ENCODE assay signal across 20 cellular contexts in the genomic region with DNA sequence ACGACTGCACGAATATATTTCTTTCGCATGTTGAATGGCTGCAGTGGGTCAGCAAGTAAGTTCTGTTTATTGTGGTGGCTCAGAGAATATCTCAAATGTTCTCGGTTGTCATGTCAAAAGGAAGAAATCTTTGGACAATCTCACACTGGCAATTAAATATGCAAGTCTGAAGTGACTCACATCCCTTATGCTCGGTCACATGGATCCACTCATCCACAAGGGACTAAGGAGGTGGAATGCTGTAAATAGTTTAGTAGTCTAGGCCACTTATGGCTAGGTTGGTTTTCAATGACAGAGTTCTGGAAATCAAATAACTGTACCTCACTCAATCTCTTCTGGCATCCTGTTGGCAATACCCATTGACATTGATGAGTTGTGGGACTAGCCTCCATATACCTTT. TPM values are rescaled to one million over a fixed set of nuclear protein-coding genes. Genes with fewer than 3 reads are reported as not detected.
A peak's percentile ranks its signal among the peaks of the same experiment; 100 is the strongest.
DNase-seq lines count a peak whose midpoint lies in the region; ATAC-seq and TF ChIP-seq lines count a peak whose summit lies in the region.
"Had no signal": no experiment of that assay in that cellular context is flagged by ENCODE, and none has a peak within 500 bp of the region (broad histone marks: within the 10 kb centered on the region; RNA-seq: fewer than 3 reads in every experiment).

No MANE protein-coding gene starts in this region.

- H4K20me1 ChIP-seq in fibroblast of lung (ENCODE audit: control insufficient read depth, extremely low read depth, insufficient read depth, low read length) (no peaks in the 10 kb centered on the region), osteoblast (ENCODE audit: insufficient read depth, low read length) (no peaks in the 10 kb centered on the region)

- H3K4me1 ChIP-seq in RWPE2 (ENCODE audit: insufficient read depth, poor library complexity, severe bottlenecking): no peaks in the 10 kb centered on the region
- H3K4me1 ChIP-seq in fibroblast of lung (ENCODE audit: control insufficient read depth, extremely low read depth, insufficient read depth, low read length): no peaks in the 10 kb centered on the region
- H3K4me1 ChIP-seq in osteoblast (ENCODE audit: insufficient read depth, low read length): peaks cover 6% of the 10 kb centered on the region
- H3K4me1 ChIP-seq: foreskin keratinocyte, parathyroid adenoma, suprapubic skin had no signal

- no peak overlapping the region for H3K27ac ChIP-seq in RWPE2 (ENCODE audit: poor library complexity, severe bottlenecking)
- no peak overlapping the region for H3K27ac ChIP-seq in fibroblast of lung (ENCODE audit: insufficient read depth, low read length)
- H3K27ac ChIP-seq in osteoblast (ENCODE audit: low read depth, low read length): no peak overlapping the region
- H3K27ac ChIP-seq: foreskin keratinocyte, parathyroid adenoma, suprapubic skin had no signal

- H2AFZ ChIP-seq in fibroblast of lung (ENCODE audit: low read length) (no peak overlapping the region), osteoblast (ENCODE audit: low read length) (peak overlapping the region; percentile 4)
- H2AFZ ChIP-seq: parathyroid adenoma had no signal

- in situ Hi-C loops in GM13976 (cut with MboI; ENCODE audit: low sequenced_read_pairs, unreplicated experiment): no loop called here

- H3K4me2 ChIP-seq in fibroblast of lung (ENCODE audit: extremely low read depth, insufficient read depth, low read length): no peak overlapping the region
- no peak overlapping the region for H3K4me2 ChIP-seq in osteoblast (ENCODE audit: insufficient read depth, low read length)

- H3K9me3 ChIP-seq in RWPE2 (ENCODE audit: severe bottlenecking) (no peaks in the 10 kb centered on the region), fibroblast of lung (ENCODE audit: control insufficient read depth, insufficient read depth, low read depth, low read length) (no peaks in the 10 kb centered on the region), osteoblast (ENCODE audit: low read depth, low read length) (no peaks in the 10 kb centered on the region)
- H3K9me3 ChIP-seq: suprapubic skin had no signal

- ATAC-seq in RWPE2 (ENCODE audit: low read depth): peak; percentile 27; the same call in 1 of the 3 replicates
- no peak for ATAC-seq in GM21381 (IDR thresholded peaks at IDR 0.05; ENCODE audit: unreplicated experiment)
- ATAC-seq: foreskin keratinocyte had no signal

- H3K27me3 ChIP-seq in RWPE2 (ENCODE audit: insufficient read depth, poor library complexity, severe bottlenecking): no peaks in the 10 kb centered on the region
- H3K27me3 ChIP-seq in fibroblast of lung (ENCODE audit: control insufficient read depth, insufficient read depth, low read length): no peaks in the 10 kb centered on the region
- no peaks in the 10 kb centered on the region for H3K27me3 ChIP-seq in osteoblast (ENCODE audit: insufficient read depth, low read length)
- H3K27me3 ChIP-seq: foreskin keratinocyte, suprapubic skin had no signal

- no peak for TF ChIP-seq CTCF in RWPE2 (IDR thresholded peaks at IDR 0.05; ENCODE audit: poor library complexity, severe bottlenecking)
- TF ChIP-seq CTCF in fibroblast of lung (conservative IDR thresholded peaks at IDR 0.05 in 1 of 2, IDR thresholded peaks at IDR 0.05 in 1 of 2; ENCODE audit: low read depth in 1 of 2, low read length in 2 of 2): no peak
- no peak for TF ChIP-seq CTCF in osteoblast (IDR thresholded peaks at IDR 0.05; ENCODE audit: extremely low read depth, low read depth, low read length)
- TF ChIP-seq CTCF in GM13976 (IDR thresholded peaks at IDR 0.05; ENCODE audit: borderline replicate concordance, control extremely low read depth, extremely low read depth, insufficient read depth, missing control alignments): no peak

- no peak overlapping the region for H3K9ac ChIP-seq in fibroblast of lung (ENCODE audit: insufficient read depth, low read length)
- H3K9ac ChIP-seq: parathyroid adenoma had no signal

- H3K4me3 ChIP-seq in RWPE2 (ENCODE audit: severe bottlenecking) (no peak overlapping the region), fibroblast of lung (replicated peaks in 1 of 4; ENCODE audit: control extremely low read depth in 1 of 4, insufficient read depth in 1 of 4, low read depth in 3 of 4, low read length in 4 of 4) (no peak overlapping the region), osteoblast (ENCODE audit: insufficient read depth, low read length) (no peak overlapping the region)
- H3K4me3 ChIP-seq: suprapubic skin had no signal

- DNase-seq in ELR (ENCODE audit: low read depth): peak; percentile 68
- no peak for DNase-seq in RWPE2 (ENCODE audit: low spot score)
- peak; percentile 12 to 82 for DNase-seq in fibroblast of lung (ENCODE audit: low read depth in 2 of 2)
- peak; percentile 86 for DNase-seq in osteoblast (ENCODE audit: insufficient read length, low spot score, missing footprints)
- DNase-seq in stimulated activated CD4-positive, alpha-beta T cell treated with anti-CD3 and anti-CD28 coated beads, Interleukin-2, amount 100 ng/mL, for 24 hours: no peak
- no peak for DNase-seq in activated gamma-delta T cell treated with Interleukin-2 at 50 U/mL for 16 hours
- DNase-seq in GM13976 (ENCODE audit: low spot score): no peak
- DNase-seq: activated naive CD8-positive, alpha-beta T cell treated with anti-CD3 and anti-CD28 coated beads for 36 hours; caudate nucleus; effector CD4-positive, alpha-beta T cell; H9; naive B cell; RPMI8226; stimulated activated CD4-positive, alpha-beta T cell treated with anti-CD3 and anti-CD28 coated beads, Interleukin-4, amount 100 ng/mL, for 24 hours; SW 1271 had no signal

- H3K36me3 ChIP-seq in RWPE2 (ENCODE audit: low read depth) (no peaks in the 10 kb centered on the region), fibroblast of lung (ENCODE audit: control insufficient read depth, insufficient read depth, low read length) (no peaks in the 10 kb centered on the region), osteoblast (ENCODE audit: insufficient read depth, low read length) (no peaks in the 10 kb centered on the region)
- H3K36me3 ChIP-seq: suprapubic skin had no signal

- H3K79me2 ChIP-seq in fibroblast of lung (ENCODE audit: control insufficient read depth, insufficient read depth, low read length) (no peaks in the 10 kb centered on the region), osteoblast (ENCODE audit: insufficient read depth, low read length) (no peaks in the 10 kb centered on the region)
- H3K79me2 ChIP-seq: parathyroid adenoma had no signal

RNA-seq across cellular contexts. Expression of a gene that starts 33.0 kb away (rescaled TPM):
- total RNA-seq in fibroblast of lung (74.0 and 99.1 TPM in 2 replicates), osteoblast (151 and 163 TPM in 2 replicates)
- polyA plus RNA-seq in fibroblast of lung: 191 and 269 TPM in 2 replicates
- 97.4 and 142 TPM in 2 replicates for polyA plus RNA-seq in fibroblast of lung (2012)
- polyA minus RNA-seq in fibroblast of lung (ENCODE audit: low replicate concordance): 469 and 573 TPM in 2 replicates

RNA-seq across cellular contexts. Expression of a gene that starts 43.2 kb away (rescaled TPM):
- total RNA-seq in fibroblast of lung (0.33 and 0.77 TPM in 2 replicates), osteoblast (0.36 TPM in 1 of 2 replicates, not detected in the other)
- 0.19 and 0.52 TPM in 2 replicates for polyA plus RNA-seq in fibroblast of lung
- 0.59 TPM in 1 of 2 replicates, not detected in the other for polyA plus RNA-seq in fibroblast of lung (2012)
- polyA minus RNA-seq in fibroblast of lung (ENCODE audit: low replicate concordance): not detected in 2 replicates
- total RNA-seq: activated naive CD8-positive, alpha-beta T cell treated with anti-CD3 and anti-CD28 coated beads for 36 hours; foreskin keratinocyte; skeletal muscle tissue; suprapubic skin had no signal
- polyA plus RNA-seq: foreskin keratinocyte had no signal

Comparison
In these comparisons a context has a peak if more than half of its experiments do, and no peak if none do; other contexts are left out.
1. DNase-seq: peak in ELR (single experiment), fibroblast of lung (2 of 2) and osteoblast (single experiment); none in RWPE2 (single experiment), stimulated activated CD4-positive, alpha-beta T cell treated with anti-CD3 and anti-CD28 coated beads, Interleukin-2, amount 100 ng/mL, for 24 hours (0 of 2), activated gamma-delta T cell treated with Interleukin-2 at 50 U/mL for 16 hours (single experiment) and GM13976 (single experiment).